ENCODE assay signal across 21 cellular contexts in genomic region chr5:197892-198489, GRCh38. TPM values are rescaled to one million over a fixed set of nuclear protein-coding genes. Genes with fewer than 3 reads are reported as not detected.
DNase-seq lines count a peak whose midpoint lies in the region; ATAC-seq and TF ChIP-seq lines count a peak whose summit lies in the region.
"Had no signal": no experiment of that assay in that cellular context is flagged by ENCODE, and none has a peak within 500 bp of the region (broad histone marks: within the 10 kb centered on the region; RNA-seq: fewer than 3 reads in every experiment).

No MANE protein-coding gene starts in this region.

- H3K27ac ChIP-seq in MM.1S (ENCODE audit: low read length), result no peak overlapping the region
- H3K27ac ChIP-seq in skeletal muscle tissue (ENCODE audit: low read depth, low read length), result peak overlapping the region; percentile 8
- H3K27ac ChIP-seq: SJSA1 had no signal

- TF ChIP-seq CTCF in MM.1S (IDR thresholded peaks at IDR 0.05; ENCODE audit: low read length), result no peak

- H3K9me2 ChIP-seq in MM.1S (replicated peaks; ENCODE audit: insufficient read depth, low read length), result no peaks in the 10 kb centered on the region

- H3K4me1 ChIP-seq in MM.1S (ENCODE audit: low read length) (no peaks in the 10 kb centered on the region), skeletal muscle tissue (ENCODE audit: control insufficient read depth in 3 of 3, insufficient read depth in 3 of 3, low read length in 3 of 3) (peaks cover 32 to 55% (median 40%) of the 10 kb centered on the region in 3 donors)
- H3K4me1 ChIP-seq: Caco-2, SJSA1 had no signal

- no peaks in the 10 kb centered on the region for H4K20me1 ChIP-seq in MM.1S (ENCODE audit: insufficient read depth, low read length)

- intact Hi-C loops in Right ventricle myocardium superior (cut with DNase I), result no loop called here
- intact Hi-C loops in left cardiac atrium (cut with DNase I), result no loop called here

- DNase-seq in Right ventricle myocardium superior (no peak), left cardiac atrium (no peak), MM.1S (peak; percentile 5), iPS-NIHi11 (ENCODE audit: low spot score) (peak; percentile 35), SIG-M5 (lab: John Stamatoyannopoulos, UW) (no peak)
- no peak for DNase-seq in activated CD4-positive, alpha-beta T cell treated with anti-CD3 and anti-CD28 coated beads for 1 hour
- DNase-seq: Caco-2; CD4-positive, alpha-beta T cell; KG1; MV-4-11; NCI-H187; NCI-H2107; NCI-H2227 treated with DMSO at 0.1 percent for 48 hours; NCI-H524 treated with DMSO at 0.1 percent for 48 hours; RPMI8226 had no signal

- H3K27me3 ChIP-seq in MM.1S (replicated peaks; ENCODE audit: insufficient read depth, low read length) (no peaks in the 10 kb centered on the region), skeletal muscle tissue (ENCODE audit: control insufficient read depth in 3 of 3, insufficient read depth in 3 of 3, low read length in 3 of 3) (peaks cover 0 to 2% (median 0%) of the 10 kb centered on the region in 3 donors)
- H3K27me3 ChIP-seq: SJSA1 had no signal

- peaks cover 16% of the 10 kb centered on the region for H3K79me2 ChIP-seq in MM.1S (ENCODE audit: low read length)

- H3F3A ChIP-seq in MM.1S (ENCODE audit: insufficient read depth, low read length), result no peaks in the 10 kb centered on the region; the same call in 1 of the 2 replicates

- H2AFZ ChIP-seq in MM.1S (ENCODE audit: low read length), result no peak overlapping the region

- H3K4me2 ChIP-seq in MM.1S (ENCODE audit: low read depth, low read length), result no peak overlapping the region

- H3K36me3 ChIP-seq in MM.1S (replicated peaks; ENCODE audit: insufficient read depth, low read length), result no peaks in the 10 kb centered on the region; the same call in 1 of the 2 replicates
- H3K36me3 ChIP-seq in skeletal muscle tissue (ENCODE audit: control insufficient read depth in 3 of 3, insufficient read depth in 3 of 3, low read length in 3 of 3), result peaks cover 9 to 22% (median 17%) of the 10 kb centered on the region in 3 donors
- H3K36me3 ChIP-seq: SJSA1 had no signal

- H3K9ac ChIP-seq in MM.1S (ENCODE audit: low read length), result no peak overlapping the region
- H3K9ac ChIP-seq in skeletal muscle tissue (ENCODE audit: low read depth in 1 of 3, low read length in 3 of 3), result peak overlapping the region in 1 of 3 donors; percentile 77

- ATAC-seq in Right ventricle myocardium superior (ENCODE audit: poor library complexity), result peak; percentile 4
- ATAC-seq in left cardiac atrium, result no peak
- ATAC-seq in HG03571 (IDR thresholded peaks at IDR 0.05; ENCODE audit: unreplicated experiment), result no peak
- ATAC-seq: HCT116 had no signal

- H3K9me3 ChIP-seq in MM.1S (replicated peaks; ENCODE audit: insufficient read depth, low read length) (no peaks in the 10 kb centered on the region), skeletal muscle tissue (ENCODE audit: control insufficient read depth in 3 of 3, low read length in 3 of 3) (no peaks in the 10 kb centered on the region)
- H3K9me3 ChIP-seq: Caco-2, SJSA1 had no signal

- H3K4me3 ChIP-seq in MM.1S (ENCODE audit: low read length), result no peak overlapping the region
- peak overlapping the region in 1 of 3 donors; percentile 29 for H3K4me3 ChIP-seq in skeletal muscle tissue (ENCODE audit: low read length in 3 of 3)
- H3K4me3 ChIP-seq: SJSA1 had no signal

RNA-seq across cellular contexts. Expression of gene LRRC14B, which starts 6.7 kb away (rescaled TPM):
- total RNA-seq in Right ventricle myocardium superior, result 103 TPM
- 10 to 100 TPM; 16.5 to 35.9 TPM for total RNA-seq in left cardiac atrium
- total RNA-seq in skeletal muscle tissue, result 19.3 TPM
- total RNA-seq: A172, B cell, Caco-2, SJSA1 had no signal

RNA-seq across cellular contexts. Expression of gene CCDC127, which starts 20.0 kb away (rescaled TPM):
- 8.1 TPM for total RNA-seq in Right ventricle myocardium superior
- 1 to 10 TPM; 7.8 to 9.6 TPM for total RNA-seq in left cardiac atrium
- total RNA-seq in skeletal muscle tissue, result 6.3 TPM

RNA-seq across cellular contexts. Expression of gene SDHA, which starts 20.1 kb away (rescaled TPM):
- total RNA-seq in Right ventricle myocardium superior (837 TPM), left cardiac atrium (100 to 1,000 TPM; 395 to 449 TPM), skeletal muscle tissue (98.6 TPM)

Comparison
In these comparisons a context has a peak if more than half of its experiments do, and no peak if none do; other contexts are left out.
1. DNase-seq: peak in MM.1S (single experiment) and iPS-NIHi11 (single experiment); none in Right ventricle myocardium superior (single experiment), left cardiac atrium (single experiment), activated CD4-positive, alpha-beta T cell treated with anti-CD3 and anti-CD28 coated beads for 1 hour (single experiment) and SIG-M5 (single experiment).